In genomic region chr10:6751363-6751762, GRCh38 we compare ENCODE assay signal across 25 cellular contexts.
A peak's percentile ranks its signal among the peaks of the same experiment; 100 is the strongest.
DNase-seq lines count a peak whose midpoint lies in the region; ATAC-seq, FAIRE-seq and TF ChIP-seq lines count a peak whose summit lies in the region.
"Had no signal": no experiment of that assay in that cellular context is flagged by ENCODE, and none has a peak within 500 bp of the region (broad histone marks: within the 10 kb centered on the region; RNA-seq: fewer than 3 reads in every experiment).

No MANE protein-coding gene starts in this region.

- H3K9ac ChIP-seq in HCT116 (ENCODE audit: low read length) (no peak overlapping the region), PC-3 (ENCODE audit: low read length) (no peak overlapping the region)

- H3K9me2 ChIP-seq in HCT116 (ENCODE audit: insufficient read depth): no peaks in the 10 kb centered on the region
- H3K9me2 ChIP-seq in PC-3 (replicated peaks; ENCODE audit: low read length): no peaks in the 10 kb centered on the region
- peaks cover 19% of the 10 kb centered on the region for H3K9me2 ChIP-seq in GM23338 (ENCODE audit: insufficient read depth)

- no TSS peak for BruUV-seq in HCT116 (replicated peaks; lab: Mats Ljungman, UMichigan)
- BruUV-seq in PC-3 (replicated peaks; lab: Mats Ljungman, UMichigan): no TSS peak

- no peak for TF ChIP-seq EP300 in A549 (IDR thresholded peaks at IDR 0.05)

- no peaks in the 10 kb centered on the region for H3K4me1 Mint-ChIP-seq in activated T-cell treated with anti-CD3 and anti-CD28 coated beads, Interleukin-2, amount 50 U/mL, for 4 hours (ENCODE audit: low read depth)
- peaks cover 6% of the 10 kb centered on the region for H3K4me1 Mint-ChIP-seq in progenitor cell of endocrine pancreas (ENCODE audit: low read depth)
- peaks cover 29% of the 10 kb centered on the region for H3K4me1 Mint-ChIP-seq in GM23338
- H3K4me1 Mint-ChIP-seq: CD4-positive, CD25-positive, alpha-beta regulatory T cell; CD8-positive, alpha-beta memory T cell; IgD-negative memory B cell had no signal

- H3K4me2 ChIP-seq in A549 (no peak overlapping the region), HCT116 (ENCODE audit: low read length) (peak overlapping the region; percentile 31), PC-3 (ENCODE audit: low read length) (no peak overlapping the region), GM23338 (no peak overlapping the region)

- H3K4me3 Mint-ChIP-seq in activated T-cell treated with anti-CD3 and anti-CD28 coated beads, Interleukin-2, amount 50 U/mL, for 4 hours: no peak overlapping the region
- H3K4me3 Mint-ChIP-seq in progenitor cell of endocrine pancreas (ENCODE audit: low read depth) (no peak overlapping the region), GM23338 (no peak overlapping the region)
- H3K4me3 Mint-ChIP-seq: CD4-positive, CD25-positive, alpha-beta regulatory T cell; CD8-positive, alpha-beta memory T cell; H9; IgD-negative memory B cell had no signal

- H4K20me1 ChIP-seq in HCT116 (ENCODE audit: insufficient read depth) (no peaks in the 10 kb centered on the region), PC-3 (ENCODE audit: low read length) (no peaks in the 10 kb centered on the region), GM23338 (replicated peaks; ENCODE audit: insufficient read depth) (no peaks in the 10 kb centered on the region)

- H3K79me2 ChIP-seq in HCT116 (ENCODE audit: insufficient read depth, low read length): no peaks in the 10 kb centered on the region
- H3K79me2 ChIP-seq in PC-3 (ENCODE audit: low read length): no peaks in the 10 kb centered on the region
- no peaks in the 10 kb centered on the region for H3K79me2 ChIP-seq in GM23338 (replicated peaks; ENCODE audit: insufficient read depth)

- H3K9me3 Mint-ChIP-seq in activated T-cell treated with anti-CD3 and anti-CD28 coated beads, Interleukin-2, amount 50 U/mL, for 4 hours: peaks cover 5% of the 10 kb centered on the region
- peaks cover 9% of the 10 kb centered on the region for H3K9me3 Mint-ChIP-seq in progenitor cell of endocrine pancreas (ENCODE audit: low read depth)
- H3K9me3 Mint-ChIP-seq in GM23338: peaks cover 8% of the 10 kb centered on the region
- H3K9me3 Mint-ChIP-seq: CD8-positive, alpha-beta memory T cell had no signal

- intact Hi-C loops in HCT116 (cut with micrococcal nuclease): no loop called here
- intact Hi-C loops in PC-3 (cut with micrococcal nuclease): no loop called here

- H3K9me3 ChIP-seq in A549 (no peaks in the 10 kb centered on the region), HCT116 (ENCODE audit: control insufficient read depth in 1 of 2, insufficient read depth in 1 of 2, low read depth in 1 of 2, low read length in 2 of 2) (no peaks in the 10 kb centered on the region), PC-3 (ENCODE audit: low read length) (no peaks in the 10 kb centered on the region)
- H3K9me3 ChIP-seq: BE2C had no signal

- RAD21 ChIA-PET in HCT116 (lab: Charles Lee; ENCODE audit: low non-redundant PET in 1 of 2, low total read pairs in 2 of 2, uncharacterized antibody in 2 of 2, unreplicated experiment in 2 of 2): no interaction called here

- TF ChIP-seq RAD21 in A549 (conservative IDR thresholded peaks at IDR 0.05 in 1 of 2, IDR thresholded peaks at IDR 0.05 in 1 of 2): no peak
- no peak for TF ChIP-seq RAD21 in HCT116 (IDR thresholded peaks at IDR 0.05; ENCODE audit: low read depth)

- ATAC-seq in A549 (peak; percentile 66 to 81; a peak in 5 of 6 replicates), HCT116 (0 out of 2 replicates have a peak, but pooled peaks have one; percentile 20), PC-3 (0 out of 2 replicates have a peak, but pooled peaks have one; percentile 15), GM23338 (no peak), left lobe of liver (no peak)
- no peak for ATAC-seq in activated T-cell treated with anti-CD3 and anti-CD28 coated beads, Interleukin-2, amount 50 U/mL, for 4 hours

- TF ChIP-seq CTCF in A549 (IDR thresholded peaks at IDR 0.05): no peak
- no peak for TF ChIP-seq CTCF in HCT116 (IDR thresholded peaks at IDR 0.05 in 2 of 3, conservative IDR thresholded peaks at IDR 0.05 in 1 of 3; ENCODE audit: borderline replicate concordance in 1 of 3, insufficient read depth in 1 of 3, low read depth in 2 of 3, low read length in 2 of 3)
- TF ChIP-seq CTCF in PC-3 (conservative IDR thresholded peaks at IDR 0.05; ENCODE audit: low read depth, low read length): no peak
- TF ChIP-seq CTCF in fibroblast of mammary gland (conservative IDR thresholded peaks at IDR 0.05; ENCODE audit: control insufficient read depth, insufficient read depth, low read depth, low read length): no peak
- TF ChIP-seq CTCF in progenitor cell of endocrine pancreas (IDR thresholded peaks at IDR 0.05; ENCODE audit: unreplicated experiment): no peak
- TF ChIP-seq CTCF in GM23338 (conservative IDR thresholded peaks at IDR 0.05; ENCODE audit: low read depth in 2 of 2): no peak

- no peak for TF ChIP-seq POLR2A in A549 (IDR thresholded peaks at IDR 0.05; ENCODE audit: low read length)
- no peak for TF ChIP-seq POLR2A in HCT116 (IDR thresholded peaks at IDR 0.05; ENCODE audit: borderline replicate concordance, extremely low read depth, insufficient read depth, insufficient read length)

- POLR2A ChIA-PET in A549 (lab: Yijun Ruan, JAX) (no interaction called here), HCT116 (lab: Charles Lee) (no interaction called here), PC-3 (lab: Charles Lee; ENCODE audit: unreplicated experiment) (no interaction called here)

- FAIRE-seq in A549 (lab: Jason Lieb, UNC): no peak
- FAIRE-seq: G401.6, GM12891, HTR-8/SVneo had no signal

- no peak overlapping the region for H3K4me3 ChIP-seq in A549
- no peak overlapping the region for H3K4me3 ChIP-seq in HCT116 (replicated peaks in 1 of 2; ENCODE audit: low read depth in 1 of 2, low read length in 2 of 2)
- H3K4me3 ChIP-seq in PC-3 (ENCODE audit: low read length): no peak overlapping the region
- no peak overlapping the region for H3K4me3 ChIP-seq in fibroblast of mammary gland (ENCODE audit: control insufficient read depth, low read depth, low read length)
- H3K4me3 ChIP-seq in GM23338: no peak overlapping the region

- H3K27ac Mint-ChIP-seq in progenitor cell of endocrine pancreas: no peak overlapping the region
- no peak overlapping the region for H3K27ac Mint-ChIP-seq in GM23338
- H3K27ac Mint-ChIP-seq: CD4-positive, CD25-positive, alpha-beta regulatory T cell; CD8-positive, alpha-beta memory T cell; H9; IgD-negative memory B cell had no signal

- 56% methylated on average over 4 of the region's 4 CpGs for WGBS in A549 (ENCODE audit: missing lambda C conversion rate)

- no peaks in the 10 kb centered on the region for H3K36me3 Mint-ChIP-seq in activated T-cell treated with anti-CD3 and anti-CD28 coated beads, Interleukin-2, amount 50 U/mL, for 4 hours (ENCODE audit: insufficient read depth)
- H3K36me3 Mint-ChIP-seq in progenitor cell of endocrine pancreas (ENCODE audit: insufficient read depth): no peaks in the 10 kb centered on the region
- peaks cover 4% of the 10 kb centered on the region; the same call in 1 of the 3 replicates for H3K36me3 Mint-ChIP-seq in GM23338 (ENCODE audit: low read depth)
- H3K36me3 Mint-ChIP-seq: CD4-positive, CD25-positive, alpha-beta regulatory T cell; CD8-positive, alpha-beta memory T cell; IgD-negative memory B cell had no signal

- H2AFZ ChIP-seq in HCT116 (ENCODE audit: low read depth, low read length, poor library complexity, severe bottlenecking) (no peak overlapping the region), PC-3 (ENCODE audit: low read length) (no peak overlapping the region), GM23338 (no peak overlapping the region)

- H3K27ac ChIP-seq in A549 (no peak overlapping the region), HCT116 (ENCODE audit: low read depth, low read length) (no peak overlapping the region), PC-3 (ENCODE audit: low read length) (no peak overlapping the region), GM23338 (ENCODE audit: low read depth) (no peak overlapping the region)

- H3K36me3 ChIP-seq in HCT116 (ENCODE audit: control insufficient read depth in 1 of 2, insufficient read depth in 2 of 2, low read length in 2 of 2) (no peaks in the 10 kb centered on the region), PC-3 (ENCODE audit: low read depth, low read length) (no peaks in the 10 kb centered on the region), GM23338 (ENCODE audit: insufficient read depth) (no peaks in the 10 kb centered on the region)
- H3K36me3 ChIP-seq: BE2C had no signal

- H3K4me1 ChIP-seq in A549 (peaks cover 22% of the 10 kb centered on the region; the same call in 2 of the 3 replicates), HCT116 (ENCODE audit: control insufficient read depth in 1 of 2, insufficient read depth in 2 of 2, low read length in 2 of 2) (peaks cover 3 to 60% of the 10 kb centered on the region in 2 experiments; a peak in 3 of 4 replicates), PC-3 (ENCODE audit: insufficient read depth, low read length) (peaks cover 4% of the 10 kb centered on the region; the same call in 1 of the 2 replicates), GM23338 (ENCODE audit: insufficient read depth) (peaks cover 29% of the 10 kb centered on the region)
- H3K4me1 ChIP-seq: BE2C had no signal

- CTCF ChIA-PET in A549 (lab: Yijun Ruan, JAX) (interaction anchor here (1.2 kb wide), 1 partner anchor 15 kb away, joined by 3 read pairs; no protein-coding TSS in a partner anchor), HCT116 (lab: Charles Lee) (no interaction called here), PC-3 (lab: Charles Lee) (no interaction called here)

- H3K27me3 ChIP-seq in HCT116 (ENCODE audit: insufficient read depth, low read length) (no peaks in the 10 kb centered on the region), PC-3 (ENCODE audit: low read length) (no peaks in the 10 kb centered on the region), GM23338 (ENCODE audit: insufficient read depth) (no peaks in the 10 kb centered on the region)
- H3K27me3 ChIP-seq: BE2C had no signal

- H3K27me3 Mint-ChIP-seq in activated T-cell treated with anti-CD3 and anti-CD28 coated beads, Interleukin-2, amount 50 U/mL, for 4 hours (ENCODE audit: low read depth): peaks cover 34% of the 10 kb centered on the region
- peaks cover 48% of the 10 kb centered on the region for H3K27me3 Mint-ChIP-seq in progenitor cell of endocrine pancreas
- no peaks in the 10 kb centered on the region for H3K27me3 Mint-ChIP-seq in GM23338 (ENCODE audit: insufficient read depth, low read depth, poor library complexity)

- DNase-seq in A549 (ENCODE audit: low read depth in 1 of 2, low spot score in 1 of 2) (peak; percentile 36 to 42), HCT116 (ENCODE audit: low read depth, low spot score) (no peak), PC-3 (peak; percentile 14), fibroblast of mammary gland (ENCODE audit: low read depth) (peak; percentile 5), progenitor cell of endocrine pancreas (ENCODE audit: low spot score, unreplicated experiment) (no peak), GM23338 (ENCODE audit: low spot score) (no peak), left lobe of liver (ENCODE audit: low spot score) (no peak)
- no peak for DNase-seq in activated T-cell treated with anti-CD3 and anti-CD28 coated beads, Interleukin-2, amount 50 U/mL, for 4 hours
- DNase-seq: ACHN; BE2C; C1 segment of cervical spinal cord; CD4-positive, CD25-positive, alpha-beta regulatory T cell; CD8-positive, alpha-beta memory T cell; COR-L47; DMS 273 treated with DMSO at 0.1 percent for 48 hours; DMS53; DND-41; EL; GOT3; H9; KBM-7 had no signal

- H3F3A ChIP-seq in PC-3 (ENCODE audit: low read length, unreplicated experiment) (no peaks in the 10 kb centered on the region), GM23338 (replicated peaks; ENCODE audit: low read depth) (peaks cover 5% of the 10 kb centered on the region; the same call in 1 of the 2 replicates)

Comparison
In these comparisons a context has a peak if more than half of its experiments do, and no peak if none do; other contexts are left out.
1. ATAC-seq: peak in A549 (2 of 2), HCT116 (single experiment) and PC-3 (single experiment); none in activated T-cell treated with anti-CD3 and anti-CD28 coated beads, Interleukin-2, amount 50 U/mL, for 4 hours (0 of 2), GM23338 (single experiment) and left lobe of liver (single experiment).
2. DNase-seq: peak in A549 (2 of 2), PC-3 (single experiment) and fibroblast of mammary gland (single experiment); none in HCT116 (single experiment), activated T-cell treated with anti-CD3 and anti-CD28 coated beads, Interleukin-2, amount 50 U/mL, for 4 hours (single experiment), progenitor cell of endocrine pancreas (single experiment), GM23338 (single experiment) and left lobe of liver (single experiment).